In genomic region chr6:136792066-136792944, GRCh38 we compare ENCODE assay signal across 1 cellular context.
TF ChIP-seq lines count a peak whose summit lies in the region.

A gene with protein sequence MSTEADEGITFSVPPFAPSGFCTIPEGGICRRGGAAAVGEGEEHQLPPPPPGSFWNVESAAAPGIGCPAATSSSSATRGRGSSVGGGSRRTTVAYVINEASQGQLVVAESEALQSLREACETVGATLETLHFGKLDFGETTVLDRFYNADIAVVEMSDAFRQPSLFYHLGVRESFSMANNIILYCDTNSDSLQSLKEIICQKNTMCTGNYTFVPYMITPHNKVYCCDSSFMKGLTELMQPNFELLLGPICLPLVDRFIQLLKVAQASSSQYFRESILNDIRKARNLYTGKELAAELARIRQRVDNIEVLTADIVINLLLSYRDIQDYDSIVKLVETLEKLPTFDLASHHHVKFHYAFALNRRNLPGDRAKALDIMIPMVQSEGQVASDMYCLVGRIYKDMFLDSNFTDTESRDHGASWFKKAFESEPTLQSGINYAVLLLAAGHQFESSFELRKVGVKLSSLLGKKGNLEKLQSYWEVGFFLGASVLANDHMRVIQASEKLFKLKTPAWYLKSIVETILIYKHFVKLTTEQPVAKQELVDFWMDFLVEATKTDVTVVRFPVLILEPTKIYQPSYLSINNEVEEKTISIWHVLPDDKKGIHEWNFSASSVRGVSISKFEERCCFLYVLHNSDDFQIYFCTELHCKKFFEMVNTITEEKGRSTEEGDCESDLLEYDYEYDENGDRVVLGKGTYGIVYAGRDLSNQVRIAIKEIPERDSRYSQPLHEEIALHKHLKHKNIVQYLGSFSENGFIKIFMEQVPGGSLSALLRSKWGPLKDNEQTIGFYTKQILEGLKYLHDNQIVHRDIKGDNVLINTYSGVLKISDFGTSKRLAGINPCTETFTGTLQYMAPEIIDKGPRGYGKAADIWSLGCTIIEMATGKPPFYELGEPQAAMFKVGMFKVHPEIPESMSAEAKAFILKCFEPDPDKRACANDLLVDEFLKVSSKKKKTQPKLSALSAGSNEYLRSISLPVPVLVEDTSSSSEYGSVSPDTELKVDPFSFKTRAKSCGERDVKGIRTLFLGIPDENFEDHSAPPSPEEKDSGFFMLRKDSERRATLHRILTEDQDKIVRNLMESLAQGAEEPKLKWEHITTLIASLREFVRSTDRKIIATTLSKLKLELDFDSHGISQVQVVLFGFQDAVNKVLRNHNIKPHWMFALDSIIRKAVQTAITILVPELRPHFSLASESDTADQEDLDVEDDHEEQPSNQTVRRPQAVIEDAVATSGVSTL (N-terminal part only) (minus strand): TSS chr6:136792477. CDS start chr6:136792157, 320 bp downstream.

TF ChIP-seq in HepG2, 621 proteins besides CTCF, POLR2A, EP300 and RAD21 (continued from another document and continues in another):
- TF ChIP-seq NFAT5 (CRISPR knock-in tag; IDR thresholded peaks at IDR 0.05) (no peak; the same call in 1 of the 2 replicates), ZNF850 (CRISPR knock-in tag; conservative IDR thresholded peaks at IDR 0.05) (no peak), THYN1 (CRISPR knock-in tag; IDR thresholded peaks at IDR 0.05; ENCODE audit: borderline replicate concordance, low read depth) (no peak), ZNF224 (CRISPR knock-in tag; IDR thresholded peaks at IDR 0.05) (no peak), ZNF3 (CRISPR knock-in tag; IDR thresholded peaks at IDR 0.05) (no peak), TCF12 (IDR thresholded peaks at IDR 0.05) (no peak), TCF12 (CRISPR knock-in tag; IDR thresholded peaks at IDR 0.05) (no peak), ZNF772 (CRISPR knock-in tag; IDR thresholded peaks at IDR 0.05) (no peak; the same call in 1 of the 2 replicates), EED (CRISPR knock-in tag; IDR thresholded peaks at IDR 0.05) (no peak), MIER2 (CRISPR knock-in tag; IDR thresholded peaks at IDR 0.05) (no peak), ZNF207 (IDR thresholded peaks at IDR 0.05; ENCODE audit: borderline replicate concordance) (no peak), AGO2 (optimal IDR thresholded peaks at IDR 0.05; ENCODE audit: low read depth, low read length) (no peak), SIX4 (CRISPR knock-in tag; IDR thresholded peaks at IDR 0.05) (no peak), ZSCAN21 (CRISPR knock-in tag; IDR thresholded peaks at IDR 0.05; ENCODE audit: borderline replicate concordance) (no peak; the same call in 1 of the 2 replicates), FIP1L1 (IDR thresholded peaks at IDR 0.05; ENCODE audit: borderline replicate concordance, insufficient read depth, low read depth, low read length) (no peak), HOXA5 (CRISPR knock-in tag; IDR thresholded peaks at IDR 0.05) (no peak), HMGXB3 (CRISPR knock-in tag; IDR thresholded peaks at IDR 0.05; ENCODE audit: borderline replicate concordance) (no peak), GABPA (IDR thresholded peaks at IDR 0.05; ENCODE audit: low read depth, low read length) (no peak), GABPA (CRISPR knock-in tag; IDR thresholded peaks at IDR 0.05; ENCODE audit: low read depth) (no peak), ZNF788 (CRISPR knock-in tag; IDR thresholded peaks at IDR 0.05; ENCODE audit: borderline replicate concordance) (no peak), ZNF549 (CRISPR knock-in tag; IDR thresholded peaks at IDR 0.05) (no peak), CEBPB (IDR thresholded peaks at IDR 0.05; ENCODE audit: borderline replicate concordance, low read depth, low read length) (no peak), ZXDC (CRISPR knock-in tag; IDR thresholded peaks at IDR 0.05) (no peak), ELF1 (CRISPR knock-in tag; IDR thresholded peaks at IDR 0.05) (no peak), ZNF24 (IDR thresholded peaks at IDR 0.05) (no peak), CHD2 (IDR thresholded peaks at IDR 0.05; ENCODE audit: low read depth, low read length) (no peak), TP53 (CRISPR knock-in tag; conservative IDR thresholded peaks at IDR 0.05) (no peak), ATF1 (CRISPR knock-in tag; IDR thresholded peaks at IDR 0.05) (no peak)
- TF ChIP-seq, protein P1, sequence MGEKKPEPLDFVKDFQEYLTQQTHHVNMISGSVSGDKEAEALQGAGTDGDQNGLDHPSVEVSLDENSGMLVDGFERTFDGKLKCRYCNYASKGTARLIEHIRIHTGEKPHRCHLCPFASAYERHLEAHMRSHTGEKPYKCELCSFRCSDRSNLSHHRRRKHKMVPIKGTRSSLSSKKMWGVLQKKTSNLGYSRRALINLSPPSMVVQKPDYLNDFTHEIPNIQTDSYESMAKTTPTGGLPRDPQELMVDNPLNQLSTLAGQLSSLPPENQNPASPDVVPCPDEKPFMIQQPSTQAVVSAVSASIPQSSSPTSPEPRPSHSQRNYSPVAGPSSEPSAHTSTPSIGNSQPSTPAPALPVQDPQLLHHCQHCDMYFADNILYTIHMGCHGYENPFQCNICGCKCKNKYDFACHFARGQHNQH (CRISPR knock-in tag; IDR thresholded peaks at IDR 0.05) = no peak
- TF ChIP-seq, protein P2, sequence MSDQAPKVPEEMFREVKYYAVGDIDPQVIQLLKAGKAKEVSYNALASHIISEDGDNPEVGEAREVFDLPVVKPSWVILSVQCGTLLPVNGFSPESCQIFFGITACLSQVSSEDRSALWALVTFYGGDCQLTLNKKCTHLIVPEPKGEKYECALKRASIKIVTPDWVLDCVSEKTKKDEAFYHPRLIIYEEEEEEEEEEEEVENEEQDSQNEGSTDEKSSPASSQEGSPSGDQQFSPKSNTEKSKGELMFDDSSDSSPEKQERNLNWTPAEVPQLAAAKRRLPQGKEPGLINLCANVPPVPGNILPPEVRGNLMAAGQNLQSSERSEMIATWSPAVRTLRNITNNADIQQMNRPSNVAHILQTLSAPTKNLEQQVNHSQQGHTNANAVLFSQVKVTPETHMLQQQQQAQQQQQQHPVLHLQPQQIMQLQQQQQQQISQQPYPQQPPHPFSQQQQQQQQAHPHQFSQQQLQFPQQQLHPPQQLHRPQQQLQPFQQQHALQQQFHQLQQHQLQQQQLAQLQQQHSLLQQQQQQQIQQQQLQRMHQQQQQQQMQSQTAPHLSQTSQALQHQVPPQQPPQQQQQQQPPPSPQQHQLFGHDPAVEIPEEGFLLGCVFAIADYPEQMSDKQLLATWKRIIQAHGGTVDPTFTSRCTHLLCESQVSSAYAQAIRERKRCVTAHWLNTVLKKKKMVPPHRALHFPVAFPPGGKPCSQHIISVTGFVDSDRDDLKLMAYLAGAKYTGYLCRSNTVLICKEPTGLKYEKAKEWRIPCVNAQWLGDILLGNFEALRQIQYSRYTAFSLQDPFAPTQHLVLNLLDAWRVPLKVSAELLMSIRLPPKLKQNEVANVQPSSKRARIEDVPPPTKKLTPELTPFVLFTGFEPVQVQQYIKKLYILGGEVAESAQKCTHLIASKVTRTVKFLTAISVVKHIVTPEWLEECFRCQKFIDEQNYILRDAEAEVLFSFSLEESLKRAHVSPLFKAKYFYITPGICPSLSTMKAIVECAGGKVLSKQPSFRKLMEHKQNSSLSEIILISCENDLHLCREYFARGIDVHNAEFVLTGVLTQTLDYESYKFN (CRISPR knock-in tag; conservative IDR thresholded peaks at IDR 0.05) = no peak
- TF ChIP-seq, protein P3, sequence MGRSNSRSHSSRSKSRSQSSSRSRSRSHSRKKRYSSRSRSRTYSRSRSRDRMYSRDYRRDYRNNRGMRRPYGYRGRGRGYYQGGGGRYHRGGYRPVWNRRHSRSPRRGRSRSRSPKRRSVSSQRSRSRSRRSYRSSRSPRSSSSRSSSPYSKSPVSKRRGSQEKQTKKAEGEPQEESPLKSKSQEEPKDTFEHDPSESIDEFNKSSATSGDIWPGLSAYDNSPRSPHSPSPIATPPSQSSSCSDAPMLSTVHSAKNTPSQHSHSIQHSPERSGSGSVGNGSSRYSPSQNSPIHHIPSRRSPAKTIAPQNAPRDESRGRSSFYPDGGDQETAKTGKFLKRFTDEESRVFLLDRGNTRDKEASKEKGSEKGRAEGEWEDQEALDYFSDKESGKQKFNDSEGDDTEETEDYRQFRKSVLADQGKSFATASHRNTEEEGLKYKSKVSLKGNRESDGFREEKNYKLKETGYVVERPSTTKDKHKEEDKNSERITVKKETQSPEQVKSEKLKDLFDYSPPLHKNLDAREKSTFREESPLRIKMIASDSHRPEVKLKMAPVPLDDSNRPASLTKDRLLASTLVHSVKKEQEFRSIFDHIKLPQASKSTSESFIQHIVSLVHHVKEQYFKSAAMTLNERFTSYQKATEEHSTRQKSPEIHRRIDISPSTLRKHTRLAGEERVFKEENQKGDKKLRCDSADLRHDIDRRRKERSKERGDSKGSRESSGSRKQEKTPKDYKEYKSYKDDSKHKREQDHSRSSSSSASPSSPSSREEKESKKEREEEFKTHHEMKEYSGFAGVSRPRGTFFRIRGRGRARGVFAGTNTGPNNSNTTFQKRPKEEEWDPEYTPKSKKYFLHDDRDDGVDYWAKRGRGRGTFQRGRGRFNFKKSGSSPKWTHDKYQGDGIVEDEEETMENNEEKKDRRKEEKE (IDR thresholded peaks at IDR 0.05) = no peak
